In the genomic region with DNA sequence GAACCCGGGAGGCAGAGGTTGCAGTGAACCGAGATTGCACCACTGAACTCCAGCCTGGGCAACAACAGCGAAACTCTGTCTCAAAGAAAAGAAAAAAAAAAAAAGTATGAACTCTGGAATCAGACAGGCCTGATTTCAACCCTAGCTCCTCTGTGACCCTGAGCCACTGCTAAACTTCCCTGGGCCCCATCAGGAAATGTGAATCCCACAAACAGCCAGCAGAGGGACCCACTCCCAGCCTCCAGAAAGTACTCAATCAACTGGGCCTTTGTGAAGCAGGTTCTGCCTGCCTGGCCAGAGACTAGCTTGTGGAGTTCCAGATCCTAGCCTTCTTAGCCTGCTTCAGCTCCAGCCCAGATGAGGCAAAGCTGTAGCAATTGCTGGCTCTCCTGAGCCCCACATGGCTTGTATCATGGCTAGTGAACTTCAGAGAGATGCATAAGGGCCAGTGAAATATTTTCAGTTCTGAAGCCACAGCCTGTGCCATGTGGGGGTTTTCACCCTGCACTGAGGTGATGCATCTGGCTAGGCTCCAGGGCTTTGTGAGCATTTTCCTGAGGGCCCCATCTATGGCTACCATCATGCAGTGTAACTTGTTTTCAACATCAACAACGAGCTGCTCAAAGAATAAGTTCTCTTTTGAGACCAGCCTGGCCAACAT, we compare ENCODE assay signal across 1 cellular context.
A peak's percentile ranks its signal among the peaks of the same experiment; 100 is the strongest.
TF ChIP-seq lines count a peak whose summit lies in the region.

No MANE protein-coding gene starts in this region.

TF ChIP-seq in GM12878, 131 proteins besides CTCF, POLR2A, EP300 and RAD21:
- TF ChIP-seq PAX5 (IDR thresholded peaks at IDR 0.05; ENCODE audit: borderline replicate concordance, low read depth, low read length) (0 out of 2 replicates have a peak, but pooled peaks have one; percentile 46), YY1 (IDR thresholded peaks at IDR 0.05; ENCODE audit: low read depth, low read length) (peak; percentile 18; the same call in 1 of the 2 replicates), IKZF1 (conservative IDR thresholded peaks at IDR 0.05) (no peak), SMC3 (IDR thresholded peaks at IDR 0.05; ENCODE audit: borderline replicate concordance, low read length) (peak; percentile 67; the same call in 1 of the 2 replicates), ZZZ3 (IDR thresholded peaks at IDR 0.05; ENCODE audit: control insufficient read depth, insufficient read length, low read depth) (no peak), SIN3A (IDR thresholded peaks at IDR 0.05; ENCODE audit: low read depth, low read length) (no peak), EGR1 (IDR thresholded peaks at IDR 0.05; ENCODE audit: borderline replicate concordance in 1 of 2, low read depth in 2 of 2, low read length in 2 of 2) (no peak), RUNX3 (IDR thresholded peaks at IDR 0.05; ENCODE audit: low read length) (peak; percentile 52; the same call in 1 of the 2 replicates), SMARCA5 (IDR thresholded peaks at IDR 0.05) (peak; percentile 62; the same call in 1 of the 2 replicates), NBN (IDR thresholded peaks at IDR 0.05) (0 out of 2 replicates have a peak, but pooled peaks have one; percentile 24), DPF2 (IDR thresholded peaks at IDR 0.05) (no peak), PAX8 (IDR thresholded peaks at IDR 0.05) (no peak), ATF7 (IDR thresholded peaks at IDR 0.05; ENCODE audit: low read depth) (no peak; the same call in 1 of the 2 replicates), EED (IDR thresholded peaks at IDR 0.05; ENCODE audit: low read depth) (0 out of 2 replicates have a peak, but pooled peaks have one; percentile 27), ZSCAN29 (IDR thresholded peaks at IDR 0.05) (no peak)
- TF ChIP-seq, protein P1, sequence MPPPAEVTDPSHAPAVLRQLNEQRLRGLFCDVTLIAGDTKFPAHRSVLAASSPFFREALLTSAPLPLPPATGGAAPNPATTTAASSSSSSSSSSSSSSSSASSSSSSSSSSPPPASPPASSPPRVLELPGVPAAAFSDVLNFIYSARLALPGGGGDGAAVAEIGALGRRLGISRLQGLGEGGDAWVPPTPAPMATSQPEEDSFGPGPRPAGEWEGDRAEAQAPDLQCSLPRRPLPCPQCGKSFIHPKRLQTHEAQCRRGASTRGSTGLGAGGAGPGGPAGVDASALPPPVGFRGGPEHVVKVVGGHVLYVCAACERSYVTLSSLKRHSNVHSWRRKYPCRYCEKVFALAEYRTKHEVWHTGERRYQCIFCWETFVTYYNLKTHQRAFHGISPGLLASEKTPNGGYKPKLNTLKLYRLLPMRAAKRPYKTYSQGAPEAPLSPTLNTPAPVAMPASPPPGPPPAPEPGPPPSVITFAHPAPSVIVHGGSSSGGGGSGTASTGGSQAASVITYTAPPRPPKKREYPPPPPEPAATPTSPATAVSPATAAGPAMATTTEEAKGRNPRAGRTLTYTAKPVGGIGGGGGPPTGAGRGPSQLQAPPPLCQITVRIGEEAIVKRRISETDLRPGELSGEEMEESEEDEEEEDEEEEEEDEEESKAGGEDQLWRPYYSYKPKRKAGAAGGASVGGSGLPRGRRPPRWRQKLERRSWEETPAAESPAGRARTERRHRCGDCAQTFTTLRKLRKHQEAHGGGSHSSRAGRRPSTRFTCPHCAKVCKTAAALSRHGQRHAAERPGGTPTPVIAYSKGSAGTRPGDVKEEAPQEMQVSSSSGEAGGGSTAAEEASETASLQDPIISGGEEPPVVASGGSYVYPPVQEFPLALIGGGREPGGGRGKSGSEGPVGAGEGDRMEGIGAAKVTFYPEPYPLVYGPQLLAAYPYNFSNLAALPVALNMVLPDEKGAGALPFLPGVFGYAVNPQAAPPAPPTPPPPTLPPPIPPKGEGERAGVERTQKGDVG (CRISPR knock-in tag; IDR thresholded peaks at IDR 0.05) = no peak
- TF ChIP-seq, protein P2, sequence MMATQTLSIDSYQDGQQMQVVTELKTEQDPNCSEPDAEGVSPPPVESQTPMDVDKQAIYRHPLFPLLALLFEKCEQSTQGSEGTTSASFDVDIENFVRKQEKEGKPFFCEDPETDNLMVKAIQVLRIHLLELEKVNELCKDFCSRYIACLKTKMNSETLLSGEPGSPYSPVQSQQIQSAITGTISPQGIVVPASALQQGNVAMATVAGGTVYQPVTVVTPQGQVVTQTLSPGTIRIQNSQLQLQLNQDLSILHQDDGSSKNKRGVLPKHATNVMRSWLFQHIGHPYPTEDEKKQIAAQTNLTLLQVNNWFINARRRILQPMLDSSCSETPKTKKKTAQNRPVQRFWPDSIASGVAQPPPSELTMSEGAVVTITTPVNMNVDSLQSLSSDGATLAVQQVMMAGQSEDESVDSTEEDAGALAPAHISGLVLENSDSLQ (IDR thresholded peaks at IDR 0.05) = peak; percentile 27; the same call in 1 of the 2 replicates
TF ChIP-seq in GM12878: peak in this region for 8.
